2 cellular contexts compared by ENCODE assay signal in the genomic region with DNA sequence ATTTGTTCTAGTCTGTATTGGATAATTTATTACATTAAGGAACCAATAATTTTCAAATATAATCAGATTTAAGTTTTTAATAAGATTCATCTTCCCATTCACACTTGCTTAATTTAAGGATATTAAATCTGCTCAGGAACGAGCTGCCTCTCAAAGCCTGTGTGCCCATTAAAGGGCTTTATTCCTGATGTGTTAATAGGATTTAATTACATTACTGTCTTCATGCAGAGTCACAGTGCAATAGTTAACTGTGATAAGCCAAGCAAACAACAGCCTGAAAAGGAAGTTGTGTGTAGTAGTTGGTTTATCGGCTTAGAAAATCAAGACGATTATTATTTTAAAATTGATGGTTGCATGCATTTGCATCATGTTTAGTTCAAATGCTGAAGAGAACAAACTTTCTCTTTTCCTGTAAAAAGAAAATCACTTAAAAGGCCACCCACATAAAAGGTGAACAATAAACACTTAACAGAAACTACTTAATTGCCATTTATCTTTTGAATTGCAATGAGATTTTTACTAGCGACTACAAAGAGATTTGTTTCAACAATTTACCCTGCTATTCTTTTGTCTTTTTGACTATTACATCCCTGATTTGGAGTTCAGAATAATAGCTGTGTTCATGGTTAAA.
A peak's percentile ranks its signal among the peaks of the same experiment; 100 is the strongest.
TF ChIP-seq lines count a peak whose summit lies in the region.

No MANE protein-coding gene starts in this region.

TF ChIP-seq in GM23338, 12 proteins besides CTCF, POLR2A, EP300 and RAD21:
- TF ChIP-seq POLR2AphosphoS5 (IDR thresholded peaks at IDR 0.05; ENCODE audit: low read depth), result no peak
- no peak for TF ChIP-seq CREB1 (CRISPR knock-in tag; IDR thresholded peaks at IDR 0.05; ENCODE audit: low read depth)
- TF ChIP-seq, protein P1, sequence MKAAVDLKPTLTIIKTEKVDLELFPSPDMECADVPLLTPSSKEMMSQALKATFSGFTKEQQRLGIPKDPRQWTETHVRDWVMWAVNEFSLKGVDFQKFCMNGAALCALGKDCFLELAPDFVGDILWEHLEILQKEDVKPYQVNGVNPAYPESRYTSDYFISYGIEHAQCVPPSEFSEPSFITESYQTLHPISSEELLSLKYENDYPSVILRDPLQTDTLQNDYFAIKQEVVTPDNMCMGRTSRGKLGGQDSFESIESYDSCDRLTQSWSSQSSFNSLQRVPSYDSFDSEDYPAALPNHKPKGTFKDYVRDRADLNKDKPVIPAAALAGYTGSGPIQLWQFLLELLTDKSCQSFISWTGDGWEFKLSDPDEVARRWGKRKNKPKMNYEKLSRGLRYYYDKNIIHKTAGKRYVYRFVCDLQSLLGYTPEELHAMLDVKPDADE (IDR thresholded peaks at IDR 0.05), result no peak
- TF ChIP-seq, protein P2, sequence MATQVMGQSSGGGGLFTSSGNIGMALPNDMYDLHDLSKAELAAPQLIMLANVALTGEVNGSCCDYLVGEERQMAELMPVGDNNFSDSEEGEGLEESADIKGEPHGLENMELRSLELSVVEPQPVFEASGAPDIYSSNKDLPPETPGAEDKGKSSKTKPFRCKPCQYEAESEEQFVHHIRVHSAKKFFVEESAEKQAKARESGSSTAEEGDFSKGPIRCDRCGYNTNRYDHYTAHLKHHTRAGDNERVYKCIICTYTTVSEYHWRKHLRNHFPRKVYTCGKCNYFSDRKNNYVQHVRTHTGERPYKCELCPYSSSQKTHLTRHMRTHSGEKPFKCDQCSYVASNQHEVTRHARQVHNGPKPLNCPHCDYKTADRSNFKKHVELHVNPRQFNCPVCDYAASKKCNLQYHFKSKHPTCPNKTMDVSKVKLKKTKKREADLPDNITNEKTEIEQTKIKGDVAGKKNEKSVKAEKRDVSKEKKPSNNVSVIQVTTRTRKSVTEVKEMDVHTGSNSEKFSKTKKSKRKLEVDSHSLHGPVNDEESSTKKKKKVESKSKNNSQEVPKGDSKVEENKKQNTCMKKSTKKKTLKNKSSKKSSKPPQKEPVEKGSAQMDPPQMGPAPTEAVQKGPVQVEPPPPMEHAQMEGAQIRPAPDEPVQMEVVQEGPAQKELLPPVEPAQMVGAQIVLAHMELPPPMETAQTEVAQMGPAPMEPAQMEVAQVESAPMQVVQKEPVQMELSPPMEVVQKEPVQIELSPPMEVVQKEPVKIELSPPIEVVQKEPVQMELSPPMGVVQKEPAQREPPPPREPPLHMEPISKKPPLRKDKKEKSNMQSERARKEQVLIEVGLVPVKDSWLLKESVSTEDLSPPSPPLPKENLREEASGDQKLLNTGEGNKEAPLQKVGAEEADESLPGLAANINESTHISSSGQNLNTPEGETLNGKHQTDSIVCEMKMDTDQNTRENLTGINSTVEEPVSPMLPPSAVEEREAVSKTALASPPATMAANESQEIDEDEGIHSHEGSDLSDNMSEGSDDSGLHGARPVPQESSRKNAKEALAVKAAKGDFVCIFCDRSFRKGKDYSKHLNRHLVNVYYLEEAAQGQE (IDR thresholded peaks at IDR 0.05; ENCODE audit: unreplicated experiment), result no peak
- peak; percentile 86 for TF ChIP-seq NANOG (IDR thresholded peaks at IDR 0.05; ENCODE audit: borderline replicate concordance)
- no peak for TF ChIP-seq JUNB (IDR thresholded peaks at IDR 0.05; ENCODE audit: unreplicated experiment)

TF ChIP-seq in H1, 55 proteins besides CTCF, POLR2A, EP300 and RAD21:
- no peak for TF ChIP-seq KDM1A (IDR thresholded peaks at IDR 0.05; ENCODE audit: borderline replicate concordance, low read length)
- no peak for TF ChIP-seq SP1 (IDR thresholded peaks at IDR 0.05; ENCODE audit: low read depth, low read length)
- no peak for TF ChIP-seq NANOG (IDR thresholded peaks at IDR 0.05; ENCODE audit: insufficient read depth, low read depth, low read length, poor library complexity, severe bottlenecking)
- no peak for TF ChIP-seq CBX8 (IDR thresholded peaks at IDR 0.05; ENCODE audit: borderline replicate concordance, low read depth, low read length)
- TF ChIP-seq, protein P3, sequence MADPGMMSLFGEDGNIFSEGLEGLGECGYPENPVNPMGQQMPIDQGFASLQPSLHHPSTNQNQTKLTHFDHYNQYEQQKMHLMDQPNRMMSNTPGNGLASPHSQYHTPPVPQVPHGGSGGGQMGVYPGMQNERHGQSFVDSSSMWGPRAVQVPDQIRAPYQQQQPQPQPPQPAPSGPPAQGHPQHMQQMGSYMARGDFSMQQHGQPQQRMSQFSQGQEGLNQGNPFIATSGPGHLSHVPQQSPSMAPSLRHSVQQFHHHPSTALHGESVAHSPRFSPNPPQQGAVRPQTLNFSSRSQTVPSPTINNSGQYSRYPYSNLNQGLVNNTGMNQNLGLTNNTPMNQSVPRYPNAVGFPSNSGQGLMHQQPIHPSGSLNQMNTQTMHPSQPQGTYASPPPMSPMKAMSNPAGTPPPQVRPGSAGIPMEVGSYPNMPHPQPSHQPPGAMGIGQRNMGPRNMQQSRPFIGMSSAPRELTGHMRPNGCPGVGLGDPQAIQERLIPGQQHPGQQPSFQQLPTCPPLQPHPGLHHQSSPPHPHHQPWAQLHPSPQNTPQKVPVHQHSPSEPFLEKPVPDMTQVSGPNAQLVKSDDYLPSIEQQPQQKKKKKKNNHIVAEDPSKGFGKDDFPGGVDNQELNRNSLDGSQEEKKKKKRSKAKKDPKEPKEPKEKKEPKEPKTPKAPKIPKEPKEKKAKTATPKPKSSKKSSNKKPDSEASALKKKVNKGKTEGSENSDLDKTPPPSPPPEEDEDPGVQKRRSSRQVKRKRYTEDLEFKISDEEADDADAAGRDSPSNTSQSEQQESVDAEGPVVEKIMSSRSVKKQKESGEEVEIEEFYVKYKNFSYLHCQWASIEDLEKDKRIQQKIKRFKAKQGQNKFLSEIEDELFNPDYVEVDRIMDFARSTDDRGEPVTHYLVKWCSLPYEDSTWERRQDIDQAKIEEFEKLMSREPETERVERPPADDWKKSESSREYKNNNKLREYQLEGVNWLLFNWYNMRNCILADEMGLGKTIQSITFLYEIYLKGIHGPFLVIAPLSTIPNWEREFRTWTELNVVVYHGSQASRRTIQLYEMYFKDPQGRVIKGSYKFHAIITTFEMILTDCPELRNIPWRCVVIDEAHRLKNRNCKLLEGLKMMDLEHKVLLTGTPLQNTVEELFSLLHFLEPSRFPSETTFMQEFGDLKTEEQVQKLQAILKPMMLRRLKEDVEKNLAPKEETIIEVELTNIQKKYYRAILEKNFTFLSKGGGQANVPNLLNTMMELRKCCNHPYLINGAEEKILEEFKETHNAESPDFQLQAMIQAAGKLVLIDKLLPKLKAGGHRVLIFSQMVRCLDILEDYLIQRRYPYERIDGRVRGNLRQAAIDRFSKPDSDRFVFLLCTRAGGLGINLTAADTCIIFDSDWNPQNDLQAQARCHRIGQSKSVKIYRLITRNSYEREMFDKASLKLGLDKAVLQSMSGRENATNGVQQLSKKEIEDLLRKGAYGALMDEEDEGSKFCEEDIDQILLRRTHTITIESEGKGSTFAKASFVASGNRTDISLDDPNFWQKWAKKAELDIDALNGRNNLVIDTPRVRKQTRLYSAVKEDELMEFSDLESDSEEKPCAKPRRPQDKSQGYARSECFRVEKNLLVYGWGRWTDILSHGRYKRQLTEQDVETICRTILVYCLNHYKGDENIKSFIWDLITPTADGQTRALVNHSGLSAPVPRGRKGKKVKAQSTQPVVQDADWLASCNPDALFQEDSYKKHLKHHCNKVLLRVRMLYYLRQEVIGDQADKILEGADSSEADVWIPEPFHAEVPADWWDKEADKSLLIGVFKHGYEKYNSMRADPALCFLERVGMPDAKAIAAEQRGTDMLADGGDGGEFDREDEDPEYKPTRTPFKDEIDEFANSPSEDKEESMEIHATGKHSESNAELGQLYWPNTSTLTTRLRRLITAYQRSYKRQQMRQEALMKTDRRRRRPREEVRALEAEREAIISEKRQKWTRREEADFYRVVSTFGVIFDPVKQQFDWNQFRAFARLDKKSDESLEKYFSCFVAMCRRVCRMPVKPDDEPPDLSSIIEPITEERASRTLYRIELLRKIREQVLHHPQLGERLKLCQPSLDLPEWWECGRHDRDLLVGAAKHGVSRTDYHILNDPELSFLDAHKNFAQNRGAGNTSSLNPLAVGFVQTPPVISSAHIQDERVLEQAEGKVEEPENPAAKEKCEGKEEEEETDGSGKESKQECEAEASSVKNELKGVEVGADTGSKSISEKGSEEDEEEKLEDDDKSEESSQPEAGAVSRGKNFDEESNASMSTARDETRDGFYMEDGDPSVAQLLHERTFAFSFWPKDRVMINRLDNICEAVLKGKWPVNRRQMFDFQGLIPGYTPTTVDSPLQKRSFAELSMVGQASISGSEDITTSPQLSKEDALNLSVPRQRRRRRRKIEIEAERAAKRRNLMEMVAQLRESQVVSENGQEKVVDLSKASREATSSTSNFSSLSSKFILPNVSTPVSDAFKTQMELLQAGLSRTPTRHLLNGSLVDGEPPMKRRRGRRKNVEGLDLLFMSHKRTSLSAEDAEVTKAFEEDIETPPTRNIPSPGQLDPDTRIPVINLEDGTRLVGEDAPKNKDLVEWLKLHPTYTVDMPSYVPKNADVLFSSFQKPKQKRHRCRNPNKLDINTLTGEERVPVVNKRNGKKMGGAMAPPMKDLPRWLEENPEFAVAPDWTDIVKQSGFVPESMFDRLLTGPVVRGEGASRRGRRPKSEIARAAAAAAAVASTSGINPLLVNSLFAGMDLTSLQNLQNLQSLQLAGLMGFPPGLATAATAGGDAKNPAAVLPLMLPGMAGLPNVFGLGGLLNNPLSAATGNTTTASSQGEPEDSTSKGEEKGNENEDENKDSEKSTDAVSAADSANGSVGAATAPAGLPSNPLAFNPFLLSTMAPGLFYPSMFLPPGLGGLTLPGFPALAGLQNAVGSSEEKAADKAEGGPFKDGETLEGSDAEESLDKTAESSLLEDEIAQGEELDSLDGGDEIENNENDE (IDR thresholded peaks at IDR 0.05; ENCODE audit: insufficient replicate concordance, low read length), result no peak
- no peak for TF ChIP-seq CREB1 (IDR thresholded peaks at IDR 0.05)
- no peak for TF ChIP-seq BRCA1 (IDR thresholded peaks at IDR 0.05; ENCODE audit: low read depth, low read length)
- TF ChIP-seq, protein P4, sequence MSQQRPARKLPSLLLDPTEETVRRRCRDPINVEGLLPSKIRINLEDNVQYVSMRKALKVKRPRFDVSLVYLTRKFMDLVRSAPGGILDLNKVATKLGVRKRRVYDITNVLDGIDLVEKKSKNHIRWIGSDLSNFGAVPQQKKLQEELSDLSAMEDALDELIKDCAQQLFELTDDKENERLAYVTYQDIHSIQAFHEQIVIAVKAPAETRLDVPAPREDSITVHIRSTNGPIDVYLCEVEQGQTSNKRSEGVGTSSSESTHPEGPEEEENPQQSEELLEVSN (IDR thresholded peaks at IDR 0.05), result no peak
- no peak for TF ChIP-seq GABPA (IDR thresholded peaks at IDR 0.05; ENCODE audit: borderline replicate concordance, insufficient read depth, low read length)
- no peak for TF ChIP-seq POU5F1 (IDR thresholded peaks at IDR 0.05; ENCODE audit: low read depth, low read length)
- no peak for TF ChIP-seq PHF8 (conservative IDR thresholded peaks at IDR 0.05; ENCODE audit: low read depth, low read length)
